4 cellular contexts compared by ENCODE assay signal in genomic region chr10:59922907-59923306, GRCh38.
TF ChIP-seq lines count a peak whose summit lies in the region.

No MANE protein-coding gene starts in this region.

TF ChIP-seq in HCT116, 20 proteins besides CTCF, POLR2A, EP300 and RAD21 (continued from another document):
- no peak for TF ChIP-seq ELF1 (IDR thresholded peaks at IDR 0.05; ENCODE audit: borderline replicate concordance, low read depth)

TF ChIP-seq in HEK293, 187 proteins besides CTCF, POLR2A, EP300 and RAD21 (continues in another document):
- TF ChIP-seq, protein P1, sequence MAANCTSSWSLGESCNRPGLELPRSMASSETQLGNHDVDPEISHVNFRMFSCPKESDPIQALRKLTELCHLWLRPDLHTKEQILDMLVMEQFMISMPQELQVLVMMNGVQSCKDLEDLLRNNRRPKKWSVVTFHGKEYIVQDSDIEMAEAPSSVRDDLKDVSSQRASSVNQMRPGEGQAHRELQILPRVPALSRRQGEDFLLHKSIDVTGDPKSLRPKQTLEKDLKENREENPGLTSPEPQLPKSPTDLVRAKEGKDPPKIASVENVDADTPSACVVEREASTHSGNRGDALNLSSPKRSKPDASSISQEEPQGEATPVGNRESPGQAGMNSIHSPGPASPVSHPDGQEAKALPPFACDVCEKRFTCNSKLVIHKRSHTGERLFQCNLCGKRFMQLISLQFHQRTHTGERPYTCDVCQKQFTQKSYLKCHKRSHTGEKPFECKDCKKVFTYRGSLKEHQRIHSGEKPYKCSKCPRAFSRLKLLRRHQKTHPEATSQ (tag by site-specific recombination; IDR thresholded peaks at IDR 0.05), result no peak
- no peak for TF ChIP-seq ZNF146 (tag by site-specific recombination; IDR thresholded peaks at IDR 0.05)
- TF ChIP-seq, protein P2, sequence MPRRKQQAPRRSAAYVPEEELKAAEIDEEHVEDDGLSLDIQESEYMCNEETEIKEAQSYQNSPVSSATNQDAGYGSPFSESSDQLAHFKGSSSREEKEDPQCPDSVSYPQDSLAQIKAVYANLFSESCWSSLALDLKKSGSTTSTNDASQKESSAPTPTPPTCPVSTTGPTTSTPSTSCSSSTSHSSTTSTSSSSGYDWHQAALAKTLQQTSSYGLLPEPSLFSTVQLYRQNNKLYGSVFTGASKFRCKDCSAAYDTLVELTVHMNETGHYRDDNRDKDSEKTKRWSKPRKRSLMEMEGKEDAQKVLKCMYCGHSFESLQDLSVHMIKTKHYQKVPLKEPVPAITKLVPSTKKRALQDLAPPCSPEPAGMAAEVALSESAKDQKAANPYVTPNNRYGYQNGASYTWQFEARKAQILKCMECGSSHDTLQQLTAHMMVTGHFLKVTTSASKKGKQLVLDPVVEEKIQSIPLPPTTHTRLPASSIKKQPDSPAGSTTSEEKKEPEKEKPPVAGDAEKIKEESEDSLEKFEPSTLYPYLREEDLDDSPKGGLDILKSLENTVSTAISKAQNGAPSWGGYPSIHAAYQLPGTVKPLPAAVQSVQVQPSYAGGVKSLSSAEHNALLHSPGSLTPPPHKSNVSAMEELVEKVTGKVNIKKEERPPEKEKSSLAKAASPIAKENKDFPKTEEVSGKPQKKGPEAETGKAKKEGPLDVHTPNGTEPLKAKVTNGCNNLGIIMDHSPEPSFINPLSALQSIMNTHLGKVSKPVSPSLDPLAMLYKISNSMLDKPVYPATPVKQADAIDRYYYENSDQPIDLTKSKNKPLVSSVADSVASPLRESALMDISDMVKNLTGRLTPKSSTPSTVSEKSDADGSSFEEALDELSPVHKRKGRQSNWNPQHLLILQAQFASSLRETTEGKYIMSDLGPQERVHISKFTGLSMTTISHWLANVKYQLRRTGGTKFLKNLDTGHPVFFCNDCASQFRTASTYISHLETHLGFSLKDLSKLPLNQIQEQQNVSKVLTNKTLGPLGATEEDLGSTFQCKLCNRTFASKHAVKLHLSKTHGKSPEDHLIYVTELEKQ (tag by site-specific recombination; IDR thresholded peaks at IDR 0.05; ENCODE audit: borderline replicate concordance), result no peak
- TF ChIP-seq BCL11A (tag by site-specific recombination; IDR thresholded peaks at IDR 0.05; ENCODE audit: low read depth), result no peak
- TF ChIP-seq TRIM28 (IDR thresholded peaks at IDR 0.05; ENCODE audit: borderline replicate concordance, low read length), result peak; percentile 90
- peak; percentile 63; the same call in 1 of the 2 replicates for TF ChIP-seq ZNF626 (tag by site-specific recombination; IDR thresholded peaks at IDR 0.05)
- no peak for TF ChIP-seq ZNF777 (tag by site-specific recombination; IDR thresholded peaks at IDR 0.05; ENCODE audit: borderline replicate concordance)
- peak; percentile 87 for TF ChIP-seq SETDB1 (IDR thresholded peaks at IDR 0.05; ENCODE audit: insufficient read length, low read length)
- no peak for TF ChIP-seq ZNF391 (tag by site-specific recombination; IDR thresholded peaks at IDR 0.05; ENCODE audit: borderline replicate concordance, low read depth)
- TF ChIP-seq ZNF18 (tag by site-specific recombination; IDR thresholded peaks at IDR 0.05), result no peak
- TF ChIP-seq ZNF549 (tag by site-specific recombination; IDR thresholded peaks at IDR 0.05), result peak; percentile 54; the same call in 1 of the 2 replicates
- no peak for TF ChIP-seq OSR2 (tag by site-specific recombination; IDR thresholded peaks at IDR 0.05)
- no peak for TF ChIP-seq ZNF571 (tag by site-specific recombination; IDR thresholded peaks at IDR 0.05)
- no peak for TF ChIP-seq ZNF37A (tag by site-specific recombination; IDR thresholded peaks at IDR 0.05)

TF ChIP-seq in K562, 482 proteins besides CTCF, POLR2A, EP300 and RAD21 (continued from another document):
- 0 out of 2 replicates have a peak, but pooled peaks have one; percentile 55 for TF ChIP-seq ZNF280B (CRISPR knock-in tag; IDR thresholded peaks at IDR 0.05)
- 0 out of 2 replicates have a peak, but pooled peaks have one; percentile 33 for TF ChIP-seq ZNF41 (CRISPR knock-in tag; conservative IDR thresholded peaks at IDR 0.05)
- TF ChIP-seq ZNF316 (IDR thresholded peaks at IDR 0.05), result peak; percentile 60
- TF ChIP-seq, protein P3, sequence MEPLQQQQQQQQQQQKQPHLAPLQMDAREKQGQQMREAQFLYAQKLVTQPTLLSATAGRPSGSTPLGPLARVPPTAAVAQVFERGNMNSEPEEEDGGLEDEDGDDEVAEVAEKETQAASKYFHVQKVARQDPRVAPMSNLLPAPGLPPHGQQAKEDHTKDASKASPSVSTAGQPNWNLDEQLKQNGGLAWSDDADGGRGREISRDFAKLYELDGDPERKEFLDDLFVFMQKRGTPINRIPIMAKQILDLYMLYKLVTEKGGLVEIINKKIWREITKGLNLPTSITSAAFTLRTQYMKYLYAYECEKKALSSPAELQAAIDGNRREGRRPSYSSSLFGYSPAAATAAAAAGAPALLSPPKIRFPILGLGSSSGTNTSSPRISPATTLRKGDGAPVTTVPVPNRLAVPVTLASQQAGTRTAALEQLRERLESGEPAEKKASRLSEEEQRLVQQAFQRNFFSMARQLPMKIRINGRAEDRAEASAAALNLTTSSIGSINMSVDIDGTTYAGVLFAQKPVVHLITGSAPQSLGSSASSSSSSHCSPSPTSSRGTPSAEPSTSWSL (CRISPR knock-in tag; IDR thresholded peaks at IDR 0.05; ENCODE audit: borderline replicate concordance), result no peak
- peak; percentile 94 for TF ChIP-seq TRIM28 (IDR thresholded peaks at IDR 0.05)
- peak in 1 of 2 experiments; percentile 89; a peak in 2 of 3 replicates for TF ChIP-seq CBX3 (IDR thresholded peaks at IDR 0.05; ENCODE audit: borderline replicate concordance in 1 of 2, low read length in 2 of 2)
- TF ChIP-seq CBX5 (IDR thresholded peaks at IDR 0.05; ENCODE audit: borderline replicate concordance, low read depth), result peak; percentile 80
- TF ChIP-seq NFIC (IDR thresholded peaks at IDR 0.05), result 0 out of 2 replicates have a peak, but pooled peaks have one; percentile 32
- no peak for TF ChIP-seq ZBTB1 (CRISPR knock-in tag; IDR thresholded peaks at IDR 0.05; ENCODE audit: borderline replicate concordance, low read depth)
- TF ChIP-seq TRIM24 (IDR thresholded peaks at IDR 0.05), result peak in 1 of 2 experiments; percentile 39; a peak in 1 of 4 replicates

TF ChIP-seq in SK-N-SH treated with all-trans-retinoic acid at 6 μM for 48 hours, 23 proteins besides CTCF, POLR2A, EP300 and RAD21 (continued from another document):
- TF ChIP-seq, protein P4, sequence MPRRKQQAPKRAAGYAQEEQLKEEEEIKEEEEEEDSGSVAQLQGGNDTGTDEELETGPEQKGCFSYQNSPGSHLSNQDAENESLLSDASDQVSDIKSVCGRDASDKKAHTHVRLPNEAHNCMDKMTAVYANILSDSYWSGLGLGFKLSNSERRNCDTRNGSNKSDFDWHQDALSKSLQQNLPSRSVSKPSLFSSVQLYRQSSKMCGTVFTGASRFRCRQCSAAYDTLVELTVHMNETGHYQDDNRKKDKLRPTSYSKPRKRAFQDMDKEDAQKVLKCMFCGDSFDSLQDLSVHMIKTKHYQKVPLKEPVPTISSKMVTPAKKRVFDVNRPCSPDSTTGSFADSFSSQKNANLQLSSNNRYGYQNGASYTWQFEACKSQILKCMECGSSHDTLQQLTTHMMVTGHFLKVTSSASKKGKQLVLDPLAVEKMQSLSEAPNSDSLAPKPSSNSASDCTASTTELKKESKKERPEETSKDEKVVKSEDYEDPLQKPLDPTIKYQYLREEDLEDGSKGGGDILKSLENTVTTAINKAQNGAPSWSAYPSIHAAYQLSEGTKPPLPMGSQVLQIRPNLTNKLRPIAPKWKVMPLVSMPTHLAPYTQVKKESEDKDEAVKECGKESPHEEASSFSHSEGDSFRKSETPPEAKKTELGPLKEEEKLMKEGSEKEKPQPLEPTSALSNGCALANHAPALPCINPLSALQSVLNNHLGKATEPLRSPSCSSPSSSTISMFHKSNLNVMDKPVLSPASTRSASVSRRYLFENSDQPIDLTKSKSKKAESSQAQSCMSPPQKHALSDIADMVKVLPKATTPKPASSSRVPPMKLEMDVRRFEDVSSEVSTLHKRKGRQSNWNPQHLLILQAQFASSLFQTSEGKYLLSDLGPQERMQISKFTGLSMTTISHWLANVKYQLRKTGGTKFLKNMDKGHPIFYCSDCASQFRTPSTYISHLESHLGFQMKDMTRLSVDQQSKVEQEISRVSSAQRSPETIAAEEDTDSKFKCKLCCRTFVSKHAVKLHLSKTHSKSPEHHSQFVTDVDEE (CRISPR knock-in tag; IDR thresholded peaks at IDR 0.05), result no peak
- no peak for TF ChIP-seq TOX (CRISPR knock-in tag; IDR thresholded peaks at IDR 0.05; ENCODE audit: borderline replicate concordance)
- TF ChIP-seq OSR1 (CRISPR knock-in tag; IDR thresholded peaks at IDR 0.05), result no peak
- no peak for TF ChIP-seq BACH2 (CRISPR knock-in tag; IDR thresholded peaks at IDR 0.05; ENCODE audit: borderline replicate concordance)
- TF ChIP-seq ZFP30 (CRISPR knock-in tag; IDR thresholded peaks at IDR 0.05), result no peak
- TF ChIP-seq POU6F1 (CRISPR knock-in tag; IDR thresholded peaks at IDR 0.05; ENCODE audit: borderline replicate concordance, low read depth), result no peak
- TF ChIP-seq, protein P5, sequence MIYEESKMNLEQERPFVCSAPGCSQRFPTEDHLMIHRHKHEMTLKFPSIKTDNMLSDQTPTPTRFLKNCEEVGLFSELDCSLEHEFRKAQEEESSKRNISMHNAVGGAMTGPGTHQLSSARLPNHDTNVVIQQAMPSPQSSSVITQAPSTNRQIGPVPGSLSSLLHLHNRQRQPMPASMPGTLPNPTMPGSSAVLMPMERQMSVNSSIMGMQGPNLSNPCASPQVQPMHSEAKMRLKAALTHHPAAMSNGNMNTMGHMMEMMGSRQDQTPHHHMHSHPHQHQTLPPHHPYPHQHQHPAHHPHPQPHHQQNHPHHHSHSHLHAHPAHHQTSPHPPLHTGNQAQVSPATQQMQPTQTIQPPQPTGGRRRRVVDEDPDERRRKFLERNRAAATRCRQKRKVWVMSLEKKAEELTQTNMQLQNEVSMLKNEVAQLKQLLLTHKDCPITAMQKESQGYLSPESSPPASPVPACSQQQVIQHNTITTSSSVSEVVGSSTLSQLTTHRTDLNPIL (CRISPR knock-in tag; IDR thresholded peaks at IDR 0.05; ENCODE audit: low read depth), result no peak
- no peak for TF ChIP-seq ISL1 (CRISPR knock-in tag; IDR thresholded peaks at IDR 0.05)
- TF ChIP-seq GLIS3 (CRISPR knock-in tag; IDR thresholded peaks at IDR 0.05), result no peak
- no peak for TF ChIP-seq ZC3H10 (CRISPR knock-in tag; IDR thresholded peaks at IDR 0.05)
- TF ChIP-seq ZFP3 (CRISPR knock-in tag; IDR thresholded peaks at IDR 0.05), result no peak
